Comparison of ENCODE assay signal across 6 cellular contexts in genomic region chr1:50172299-50172698, GRCh38.
"Had no signal": no experiment of that assay in that cellular context is flagged by ENCODE, and none has a peak within 500 bp of the region (broad histone marks: within the 10 kb centered on the region; RNA-seq: fewer than 3 reads in every experiment).

No MANE protein-coding gene starts in this region.

- DNase-seq: IMR-90, KBM-7, KG1 had no signal

- H3K4me3 ChIP-seq: K562 had no signal

- ATAC-seq: HepG2, K562 had no signal

- H3K27ac ChIP-seq: HL-60 had no signal
